In the genomic region with DNA sequence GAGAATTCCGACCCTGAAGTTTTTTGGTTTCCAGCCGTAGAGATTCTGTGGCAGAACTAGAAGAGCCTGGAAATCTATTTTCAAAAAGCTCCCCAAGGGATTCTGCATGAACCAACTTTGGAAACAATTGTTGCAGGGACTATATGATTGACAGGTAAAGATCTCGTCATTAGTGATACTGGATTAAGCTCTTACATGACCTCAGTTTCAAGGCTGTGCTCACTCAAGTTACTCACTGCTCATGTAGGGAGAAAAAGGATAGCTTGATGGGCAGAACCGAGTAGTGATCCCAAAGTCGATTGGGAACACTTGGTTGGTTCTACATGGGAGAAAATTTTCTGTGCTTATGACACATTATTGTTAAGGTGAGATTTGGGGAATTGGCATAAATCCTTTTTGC, we compare ENCODE assay signal across 18 cellular contexts.
"Had no signal": no experiment of that assay in that cellular context is flagged by ENCODE, and none has a peak within 500 bp of the region (broad histone marks: within the 10 kb centered on the region; RNA-seq: fewer than 3 reads in every experiment).

No MANE protein-coding gene starts in this region.

- H3K27ac Mint-ChIP-seq: activated CD8-positive, alpha-beta T cell treated with anti-CD3 and anti-CD28 coated beads for 36 hours; activated naive CD8-positive, alpha-beta T cell treated with anti-CD3 and anti-CD28 coated beads, Interleukin-2, amount 10 ng/mL, durations not matched to agents 7 days and 5 days had no signal

- H3K27me3 Mint-ChIP-seq: central memory CD8-positive, alpha-beta T cell had no signal

- H3K4me1 Mint-ChIP-seq: central memory CD8-positive, alpha-beta T cell had no signal

- H3K4me3 Mint-ChIP-seq: activated CD8-positive, alpha-beta T cell treated with anti-CD3 and anti-CD28 coated beads for 36 hours; activated naive CD8-positive, alpha-beta T cell treated with anti-CD3 and anti-CD28 coated beads, Interleukin-2, amount 10 ng/mL, durations not matched to agents 7 days and 5 days; central memory CD8-positive, alpha-beta T cell had no signal

- H3K36me3 ChIP-seq: adrenal gland, SJSA1 had no signal

- H3K36me3 Mint-ChIP-seq: activated naive CD8-positive, alpha-beta T cell treated with anti-CD3 and anti-CD28 coated beads, Interleukin-2, amount 10 ng/mL, durations not matched to agents 7 days and 5 days had no signal

- DNase-seq: activated CD4-positive, alpha-beta T cell treated with anti-CD3 and anti-CD28 coated beads for 4 hours; activated CD8-positive, alpha-beta memory T cell treated with anti-CD3 and anti-CD28 coated beads, Interleukin-2, amount 50 U/mL, for 4 hours; activated CD8-positive, alpha-beta T cell treated with anti-CD3 and anti-CD28 coated beads for 36 hours; activated naive CD4-positive, alpha-beta T cell treated with anti-CD3 and anti-CD28 coated beads, Interleukin-2, amount 50 U/mL, for 16 hours; activated naive CD8-positive, alpha-beta T cell treated with anti-CD3 and anti-CD28 coated beads, Interleukin-2, amount 10 ng/mL, durations not matched to agents 7 days and 5 days; adrenal gland; aorta; NCI-H1105 treated with DMSO at 0.1 percent for 48 hours; NCI-H1436 treated with DMSO at 0.1 percent for 48 hours; NCI-H187; NCI-H2081; NCI-H510A treated with DMSO at 0.1 percent for 48 hours; NCI-H69; RPMI8226; SHP77; SW 1271 had no signal

- H3K9me3 Mint-ChIP-seq: activated CD8-positive, alpha-beta T cell treated with anti-CD3 and anti-CD28 coated beads for 36 hours; activated naive CD8-positive, alpha-beta T cell treated with anti-CD3 and anti-CD28 coated beads, Interleukin-2, amount 10 ng/mL, durations not matched to agents 7 days and 5 days; central memory CD8-positive, alpha-beta T cell had no signal

- H3K9me3 ChIP-seq: adrenal gland, SJSA1 had no signal

- H3K27me3 ChIP-seq: SJSA1 had no signal

- H3K4me1 ChIP-seq: adrenal gland had no signal

- ATAC-seq: activated CD8-positive, alpha-beta T cell treated with anti-CD3 and anti-CD28 coated beads for 36 hours had no signal

- H3K27ac ChIP-seq: adrenal gland, SJSA1 had no signal

- H3K4me3 ChIP-seq: adrenal gland, SJSA1 had no signal
